ENCODE assay signal across 8 cellular contexts in genomic region chr4:105147226-105148151, GRCh38. TPM values are rescaled to one million over a fixed set of nuclear protein-coding genes. Genes with fewer than 3 reads are reported as not detected.
DNase-seq lines count a peak whose midpoint lies in the region; ATAC-seq and TF ChIP-seq lines count a peak whose summit lies in the region.

No MANE protein-coding gene starts in this region.

- H3K79me2 ChIP-seq in hepatocyte, result peaks cover 55% of the 10 kb centered on the region

- no peaks in the 10 kb centered on the region for H3K9me2 ChIP-seq in hepatocyte (replicated peaks; ENCODE audit: insufficient read depth)

- 1% methylated on average over 19 of the region's 25 CpGs for WGBS in hepatocyte (ENCODE audit: low lambda C conversion rate, missing lambda C conversion rate)

- H3K9me3 ChIP-seq in hepatocyte (ENCODE audit: low read depth), result no peaks in the 10 kb centered on the region

- CTCF ChIA-PET in RWPE1 (lab: Yijun Ruan, JAX), result interaction anchor here (0.6 kb wide), 1 partner anchor 423 kb away, joined by 3 read pairs; no protein-coding TSS in a partner anchor

- ATAC-seq in GM21576 (IDR thresholded peaks at IDR 0.05; ENCODE audit: unreplicated experiment) (no peak), GM21529 (IDR thresholded peaks at IDR 0.05; ENCODE audit: unreplicated experiment) (no peak)

- POLR2A ChIA-PET in RWPE1 (lab: Yijun Ruan, JAX; ENCODE audit: low non-redundant PET), result interaction anchor here (0.6 kb wide), 1 partner anchor 251 kb away, joined by 3 read pairs; no protein-coding TSS in a partner anchor

- in situ Hi-C loops in astrocyte of the cerebellum (cut with HindIII; ENCODE audit: low sequenced_read_pairs), result no loop called here

- DNase-seq in C1 segment of cervical spinal cord (lab: John Stamatoyannopoulos, UW) (peak in 12 of 14 donors; percentile 22 to 76 (median 52)), H7 (peak; percentile 61), RWPE1 (ENCODE audit: low spot score) (peak; percentile 25), astrocyte of the cerebellum (ENCODE audit: low read depth) (no peak), hepatocyte (ENCODE audit: low spot score) (peak; percentile 48), putamen (ENCODE audit: low spot score) (peak; percentile 73)

- no peak for TF ChIP-seq CTCF in RWPE1 (conservative IDR thresholded peaks at IDR 0.05; ENCODE audit: low read depth)
- no peak for TF ChIP-seq CTCF in astrocyte of the cerebellum (IDR thresholded peaks at IDR 0.05; ENCODE audit: low read depth, low read length, missing control alignments)
- no peak for TF ChIP-seq CTCF in hepatocyte (IDR thresholded peaks at IDR 0.05; ENCODE audit: poor library complexity)

- H2AFZ ChIP-seq in hepatocyte, result peak overlapping the region; percentile 99

- H3K4me2 ChIP-seq in hepatocyte, result peak overlapping the region; percentile 85

- peak overlapping the region; percentile 76 for H3K27ac ChIP-seq in RWPE1
- H3K27ac ChIP-seq in hepatocyte, result peak overlapping the region; percentile 94

- peaks cover 28% of the 10 kb centered on the region for H4K20me1 ChIP-seq in hepatocyte (ENCODE audit: insufficient read depth, poor library complexity, severe bottlenecking)

- peaks cover 8% of the 10 kb centered on the region for H3K4me1 ChIP-seq in hepatocyte (ENCODE audit: insufficient read depth)

- H3K27me3 ChIP-seq in H7 (ENCODE audit: control insufficient read depth, insufficient read depth, low read length), result peaks cover 82% of the 10 kb centered on the region
- no peaks in the 10 kb centered on the region for H3K27me3 ChIP-seq in hepatocyte

- H3K4me3 ChIP-seq in H7 (ENCODE audit: insufficient read depth, low read depth, low read length), result peak overlapping the region; percentile 76
- H3K4me3 ChIP-seq in astrocyte of the cerebellum (ENCODE audit: low read depth, low read length), result peak overlapping the region; percentile 98
- H3K4me3 ChIP-seq in hepatocyte, result peak overlapping the region; percentile 96

- H3K36me3 ChIP-seq in H7 (replicated peaks; ENCODE audit: control insufficient read depth, insufficient read depth, low read length), result no peaks in the 10 kb centered on the region
- no peaks in the 10 kb centered on the region for H3K36me3 ChIP-seq in hepatocyte (replicated peaks; ENCODE audit: insufficient read depth, low read depth)

RNA-seq across cellular contexts. Expression of gene TET2, which starts 0.8 kb away (rescaled TPM):
- total RNA-seq in H7 (2014; rRNA removed; shearing (Covaris generic)), result 0.59 and 0.74 TPM in 2 replicates
- 15.5 and 17.4 TPM in 2 replicates for total RNA-seq in hepatocyte
- polyA plus RNA-seq in hepatocyte, result 3.8 and 5.5 TPM in 2 replicates
